In genomic region chr10:89362928-89363327, GRCh38 we compare ENCODE assay signal across 1 cellular context.
A peak's percentile ranks its signal among the peaks of the same experiment; 100 is the strongest.
TF ChIP-seq lines count a peak whose summit lies in the region.

No MANE protein-coding gene starts in this region.

TF ChIP-seq in K562, 482 proteins besides CTCF, POLR2A, EP300 and RAD21:
- peak; percentile 83 for TF ChIP-seq TCF3 (CRISPR knock-in tag; IDR thresholded peaks at IDR 0.05)
- peak; percentile 87 for TF ChIP-seq NCOR1 (IDR thresholded peaks at IDR 0.05)
- TF ChIP-seq GATA2 (CRISPR knock-in tag; IDR thresholded peaks at IDR 0.05), result peak; percentile 48; the same call in 1 of the 2 replicates
- TF ChIP-seq MYNN (IDR thresholded peaks at IDR 0.05), result no peak
- TF ChIP-seq MYNN (CRISPR knock-in tag; IDR thresholded peaks at IDR 0.05), result no peak
- TF ChIP-seq STAT5A (IDR thresholded peaks at IDR 0.05; ENCODE audit: borderline replicate concordance, low read length), result 0 out of 2 replicates have a peak, but pooled peaks have one; percentile 27
- TF ChIP-seq FUS (optimal IDR thresholded peaks at IDR 0.05; ENCODE audit: low read depth, low read length), result no peak
- peak; percentile 58; the same call in 1 of the 2 replicates for TF ChIP-seq POLR2AphosphoS5 (IDR thresholded peaks at IDR 0.05; ENCODE audit: control insufficient read depth, insufficient read depth, low read depth, low read length)
- peak; percentile 72 for TF ChIP-seq TEAD4 (IDR thresholded peaks at IDR 0.05; ENCODE audit: low read length)
- TF ChIP-seq TEAD4 (CRISPR knock-in tag; IDR thresholded peaks at IDR 0.05; ENCODE audit: borderline replicate concordance), result no peak
- TF ChIP-seq RCOR1 (IDR thresholded peaks at IDR 0.05; ENCODE audit: borderline replicate concordance in 1 of 2, low read depth in 2 of 2, low read length in 2 of 2), result peak in 1 of 2 experiments; percentile 72; a peak in 1 of 4 replicates
- TF ChIP-seq CBFA2T3 (IDR thresholded peaks at IDR 0.05), result peak; percentile 90
- peak; percentile 65; the same call in 1 of the 2 replicates for TF ChIP-seq SMAD4 (CRISPR knock-in tag; conservative IDR thresholded peaks at IDR 0.05)
- TF ChIP-seq MNT (conservative IDR thresholded peaks at IDR 0.05), result no peak
- no peak for TF ChIP-seq MBD2 (IDR thresholded peaks at IDR 0.05; ENCODE audit: borderline replicate concordance, low read depth)
- peak; percentile 84 for TF ChIP-seq CBFA2T2 (conservative IDR thresholded peaks at IDR 0.05)
- TF ChIP-seq MECOM (CRISPR knock-in tag; IDR thresholded peaks at IDR 0.05), result peak; percentile 71; the same call in 1 of the 2 replicates
- TF ChIP-seq HDAC3 (IDR thresholded peaks at IDR 0.05; ENCODE audit: borderline replicate concordance, partially characterized antibody), result no peak
- no peak for TF ChIP-seq CHD7 (IDR thresholded peaks at IDR 0.05; ENCODE audit: low read depth, low read length)
- TF ChIP-seq ARID1B (IDR thresholded peaks at IDR 0.05), result peak; percentile 84
- TF ChIP-seq FOXM1 (IDR thresholded peaks at IDR 0.05; ENCODE audit: low read depth), result peak; percentile 23; the same call in 1 of the 2 replicates
- no peak for TF ChIP-seq FOXM1 (CRISPR knock-in tag; IDR thresholded peaks at IDR 0.05; ENCODE audit: low read depth)
- peak; percentile 26; the same call in 1 of the 2 replicates for TF ChIP-seq SOX6 (IDR thresholded peaks at IDR 0.05)
- TF ChIP-seq DPF2 (IDR thresholded peaks at IDR 0.05), result peak; percentile 47; the same call in 1 of the 2 replicates
- peak in 1 of 2 experiments; percentile 63; a peak in 1 of 4 replicates for TF ChIP-seq TBL1XR1 (IDR thresholded peaks at IDR 0.05; ENCODE audit: low read length in 2 of 2)
- TF ChIP-seq KDM1A (IDR thresholded peaks at IDR 0.05), result peak in 1 of 2 experiments; percentile 37; a peak in 1 of 4 replicates
- no peak for TF ChIP-seq RHOXF2B (CRISPR knock-in tag; conservative IDR thresholded peaks at IDR 0.05)
- 0 out of 2 replicates have a peak, but pooled peaks have one; percentile 57 for TF ChIP-seq SMARCA4 (IDR thresholded peaks at IDR 0.05)
- no peak for TF ChIP-seq MEF2A (IDR thresholded peaks at IDR 0.05; ENCODE audit: control insufficient read depth, low read depth, low read length)
- TF ChIP-seq TAL1 (IDR thresholded peaks at IDR 0.05), result peak; percentile 71
- peak in 1 of 2 experiments; percentile 66; a peak in 2 of 4 replicates for TF ChIP-seq TRIM24 (IDR thresholded peaks at IDR 0.05)
- no peak for TF ChIP-seq RBM14 (IDR thresholded peaks at IDR 0.05; ENCODE audit: borderline replicate concordance, insufficient read depth, low read depth, low read length)
- no peak for TF ChIP-seq E2F4 (CRISPR knock-in tag; IDR thresholded peaks at IDR 0.05; ENCODE audit: low read depth)
- peak; percentile 85 for TF ChIP-seq KLF16 (IDR thresholded peaks at IDR 0.05)
